ENCODE assay signal across 15 cellular contexts in the genomic region with DNA sequence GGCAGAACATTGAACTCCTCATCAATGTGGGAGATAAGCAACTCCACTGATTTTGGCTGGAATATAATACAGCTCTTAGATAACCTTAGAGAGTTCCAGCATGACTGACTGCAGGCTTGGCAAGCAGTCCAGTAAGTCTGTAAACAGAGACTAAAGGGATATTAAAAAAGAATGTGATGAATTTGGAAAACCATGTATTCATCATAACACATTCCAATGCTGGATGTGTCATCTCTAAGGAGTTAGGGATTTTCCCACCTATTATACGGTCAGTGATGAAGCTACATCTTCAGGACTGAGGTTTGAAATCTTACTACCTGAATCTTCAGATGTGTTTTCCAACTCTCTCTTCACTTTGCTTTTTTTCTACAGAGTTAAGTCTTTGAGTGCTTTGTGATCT.
DNase-seq lines count a peak whose midpoint lies in the region; ATAC-seq, FAIRE-seq and TF ChIP-seq lines count a peak whose summit lies in the region.
"Had no signal": no experiment of that assay in that cellular context is flagged by ENCODE, and none has a peak within 500 bp of the region (broad histone marks: within the 10 kb centered on the region; RNA-seq: fewer than 3 reads in every experiment).

No MANE protein-coding gene starts in this region.

- no peaks in the 10 kb centered on the region for H3K9me3 Mint-ChIP-seq in chondrocyte (ENCODE audit: low read depth)
- H3K9me3 Mint-ChIP-seq in activated T-cell treated with anti-CD3 and anti-CD28 coated beads, Interleukin-2, amount 50 U/mL, for 24 hours: no peaks in the 10 kb centered on the region
- H3K9me3 Mint-ChIP-seq: endodermal cell had no signal

- no peaks in the 10 kb centered on the region for H3K4me1 ChIP-seq in PC-3 (ENCODE audit: insufficient read depth, low read length)
- H3K4me1 ChIP-seq in small intestine (ENCODE audit: control insufficient read depth in 2 of 2, insufficient read depth in 1 of 2, low read depth in 1 of 2, low read length in 1 of 2): no peaks in the 10 kb centered on the region

- intact Hi-C loops in PC-3 (cut with micrococcal nuclease): loop anchor here (2.0 kb wide), 1 partner anchor 43 kb away; no protein-coding TSS in a partner anchor

- no peaks in the 10 kb centered on the region for H3F3A ChIP-seq in PC-3 (ENCODE audit: low read length, unreplicated experiment)

- POLR2A ChIA-PET in PC-3 (lab: Charles Lee; ENCODE audit: unreplicated experiment): no interaction called here

- peaks cover 12% of the 10 kb centered on the region for H3K4me1 Mint-ChIP-seq in chondrocyte (ENCODE audit: low read depth)
- no peaks in the 10 kb centered on the region for H3K4me1 Mint-ChIP-seq in activated T-cell treated with anti-CD3 and anti-CD28 coated beads, Interleukin-2, amount 50 U/mL, for 24 hours (ENCODE audit: low read depth)

- peak overlapping the region; percentile 80 for H3K27ac Mint-ChIP-seq in chondrocyte (ENCODE audit: unreplicated experiment)
- H3K27ac Mint-ChIP-seq in activated T-cell treated with anti-CD3 and anti-CD28 coated beads, Interleukin-2, amount 50 U/mL, for 24 hours: no peak overlapping the region
- H3K27ac Mint-ChIP-seq: activated T-helper 1 cell treated with anti-CD3 and anti-CD28 coated beads, Interleukin-12 subunit alpha, Interleukin-12 subunit beta, Interleukin-2, Interleukin-4 antibody, amounts not matched to agents 30 ng/mL and 10 ng/mL and 1 ng/mL, durations not matched to agents 14 hours and 24 hours and 36 hours; endodermal cell had no signal

- ATAC-seq in PC-3: peak; percentile 82
- ATAC-seq in HG02642 (IDR thresholded peaks at IDR 0.05; ENCODE audit: poor library complexity, unreplicated experiment): no peak

- no peaks in the 10 kb centered on the region for H3K36me3 Mint-ChIP-seq in chondrocyte (ENCODE audit: low read depth)
- no peaks in the 10 kb centered on the region for H3K36me3 Mint-ChIP-seq in activated T-cell treated with anti-CD3 and anti-CD28 coated beads, Interleukin-2, amount 50 U/mL, for 24 hours (ENCODE audit: low read depth)

- H3K79me2 ChIP-seq in PC-3 (ENCODE audit: low read length): no peaks in the 10 kb centered on the region

- H3K9me2 ChIP-seq in PC-3 (replicated peaks; ENCODE audit: low read length): no peaks in the 10 kb centered on the region

- no peaks in the 10 kb centered on the region for H4K20me1 ChIP-seq in PC-3 (ENCODE audit: low read length)

- H3K4me3 ChIP-seq in PC-3 (ENCODE audit: low read length) (no peak overlapping the region), small intestine (ENCODE audit: low read depth in 1 of 2, low read length in 2 of 2) (no peak overlapping the region)

- no peak overlapping the region for H2AFZ ChIP-seq in PC-3 (ENCODE audit: low read length)

- H3K36me3 ChIP-seq in PC-3 (ENCODE audit: low read depth, low read length) (no peaks in the 10 kb centered on the region), small intestine (ENCODE audit: control insufficient read depth in 2 of 2, insufficient read depth in 2 of 2, low read length in 2 of 2) (no peaks in the 10 kb centered on the region)

- peak overlapping the region; percentile 75 for H3K27ac ChIP-seq in PC-3 (ENCODE audit: low read length)
- no peak overlapping the region for H3K27ac ChIP-seq in small intestine (ENCODE audit: low read depth in 1 of 2, low read length in 1 of 2)

- H3K27me3 Mint-ChIP-seq in chondrocyte (ENCODE audit: low read depth): no peaks in the 10 kb centered on the region
- H3K27me3 Mint-ChIP-seq in activated T-cell treated with anti-CD3 and anti-CD28 coated beads, Interleukin-2, amount 50 U/mL, for 24 hours: no peaks in the 10 kb centered on the region

- no peak overlapping the region for H3K4me2 ChIP-seq in PC-3 (ENCODE audit: low read length)

- 69 to 81% (median 79%) methylated on average over 1 of the region's 1 CpG for WGBS in small intestine, 3 donors

- no peak for FAIRE-seq in small intestine (lab: Jason Lieb, UNC)
- FAIRE-seq: GM12891 had no signal

- no peak overlapping the region for H3K4me3 Mint-ChIP-seq in chondrocyte (ENCODE audit: unreplicated experiment)
- H3K4me3 Mint-ChIP-seq in activated T-cell treated with anti-CD3 and anti-CD28 coated beads, Interleukin-2, amount 50 U/mL, for 24 hours: no peak overlapping the region
- H3K4me3 Mint-ChIP-seq: activated T-helper 1 cell treated with anti-CD3 and anti-CD28 coated beads, Interleukin-12 subunit alpha, Interleukin-12 subunit beta, Interleukin-2, Interleukin-4 antibody, amounts not matched to agents 30 ng/mL and 10 ng/mL and 1 ng/mL, durations not matched to agents 14 hours and 24 hours and 36 hours; endodermal cell had no signal

- no TSS peak for BruUV-seq in PC-3 (replicated peaks; lab: Mats Ljungman, UMichigan)

- H3K9me3 ChIP-seq in PC-3 (ENCODE audit: low read length) (no peaks in the 10 kb centered on the region; the same call in 1 of the 2 replicates), small intestine (ENCODE audit: control insufficient read depth, low read depth) (peaks cover 1% of the 10 kb centered on the region)

- CTCF ChIA-PET in PC-3 (lab: Charles Lee): no interaction called here

- no peak overlapping the region for H3K9ac ChIP-seq in PC-3 (ENCODE audit: low read length)

- DNase-seq in EL (peak; percentile 53), PC-3 (peak; percentile 41), chondrocyte (ENCODE audit: low spot score) (no peak), mucosa of gallbladder (ENCODE audit: low spot score) (peak; percentile 13), NK-92 (lab: John Stamatoyannopoulos, UW; ENCODE audit: unreplicated experiment) (no peak), small intestine (no peak)
- DNase-seq in activated T-cell treated with anti-CD3 and anti-CD28 coated beads, Interleukin-2, amount 50 U/mL, for 24 hours: no peak
- DNase-seq: activated CD4-positive, alpha-beta T cell treated with anti-CD3 and anti-CD28 coated beads, Interleukin-2, amount 50 U/mL, for 1 hour; anterior cingulate cortex; endodermal cell; NCI-H2171; stimulated activated CD8-positive, alpha-beta memory T cell treated with anti-CD3 and anti-CD28 coated beads, Interleukin-4, amount 100 ng/mL, for 48 hours had no signal

- TF ChIP-seq CTCF in PC-3 (conservative IDR thresholded peaks at IDR 0.05; ENCODE audit: low read depth, low read length) (no peak), chondrocyte (IDR thresholded peaks at IDR 0.05) (no peak)

- H3K27me3 ChIP-seq in PC-3 (ENCODE audit: low read length) (no peaks in the 10 kb centered on the region), small intestine (ENCODE audit: control insufficient read depth in 2 of 2, insufficient read depth in 2 of 2, low read length in 2 of 2) (no peaks in the 10 kb centered on the region)

Comparison
In these comparisons a context has a peak if more than half of its experiments do, and no peak if none do; other contexts are left out.
1. DNase-seq: peak in EL (single experiment), PC-3 (single experiment) and mucosa of gallbladder (single experiment); none in chondrocyte (single experiment), NK-92 (single experiment), small intestine (single experiment) and activated T-cell treated with anti-CD3 and anti-CD28 coated beads, Interleukin-2, amount 50 U/mL, for 24 hours (single experiment).